ENCODE assay signal across 26 cellular contexts in genomic region chr1:56505792-56506191, GRCh38.
DNase-seq lines count a peak whose midpoint lies in the region; ATAC-seq, FAIRE-seq and TF ChIP-seq lines count a peak whose summit lies in the region.
"Had no signal": no experiment of that assay in that cellular context is flagged by ENCODE, and none has a peak within 500 bp of the region (broad histone marks: within the 10 kb centered on the region; RNA-seq: fewer than 3 reads in every experiment).

No MANE protein-coding gene starts in this region.

- H3K4me3 Mint-ChIP-seq in Caco-2 (ENCODE audit: unreplicated experiment) = no peak overlapping the region
- no peak overlapping the region for H3K4me3 Mint-ChIP-seq in CD8-positive, alpha-beta T cell
- H3K4me3 Mint-ChIP-seq: activated naive CD8-positive, alpha-beta T cell treated with anti-CD3 and anti-CD28 coated beads for 36 hours; central memory CD8-positive, alpha-beta T cell; T-helper 2 cell treated with Interferon-gamma antibody and Interleukin-4, amounts not matched to agents 5 μg/mL and 100 μg/mL, for 36 hours had no signal

- H3K9me3 ChIP-seq in Caco-2 (no peaks in the 10 kb centered on the region), colonic mucosa (no peaks in the 10 kb centered on the region), right lobe of liver (no peaks in the 10 kb centered on the region), small intestine (ENCODE audit: control insufficient read depth, low read depth) (no peaks in the 10 kb centered on the region), ovary (no peaks in the 10 kb centered on the region)
- H3K9me3 ChIP-seq in CD8-positive, alpha-beta T cell (ENCODE audit: low read length) = no peaks in the 10 kb centered on the region

- H3K27me3 ChIP-seq in Caco-2 (replicated peaks; ENCODE audit: control insufficient read depth, insufficient read depth, low read length) (no peaks in the 10 kb centered on the region), colonic mucosa (no peaks in the 10 kb centered on the region), right lobe of liver (no peaks in the 10 kb centered on the region), small intestine (ENCODE audit: control insufficient read depth in 2 of 2, insufficient read depth in 2 of 2, low read length in 2 of 2) (no peaks in the 10 kb centered on the region), ovary (no peaks in the 10 kb centered on the region)
- H3K27me3 ChIP-seq in CD8-positive, alpha-beta T cell (ENCODE audit: insufficient read depth, low read length) = no peaks in the 10 kb centered on the region

- H3K36me3 ChIP-seq in Caco-2 (ENCODE audit: control insufficient read depth, insufficient read depth, low read length) = no peaks in the 10 kb centered on the region; the same call in none of the 2 replicates
- H3K36me3 ChIP-seq in colonic mucosa = no peaks in the 10 kb centered on the region
- peaks cover 0 to 28% (median 8%) of the 10 kb centered on the region in 4 donors for H3K36me3 ChIP-seq in right lobe of liver
- H3K36me3 ChIP-seq in small intestine (ENCODE audit: control insufficient read depth in 2 of 2, insufficient read depth in 2 of 2, low read length in 2 of 2) = peaks cover 0 to 5% of the 10 kb centered on the region in 2 donors
- no peaks in the 10 kb centered on the region for H3K36me3 ChIP-seq in CD8-positive, alpha-beta T cell (ENCODE audit: insufficient read depth, low read length)
- no peaks in the 10 kb centered on the region for H3K36me3 ChIP-seq in ovary

- H3K27ac Mint-ChIP-seq in Caco-2 (ENCODE audit: unreplicated experiment) = peak overlapping the region; percentile 76
- no peak overlapping the region for H3K27ac Mint-ChIP-seq in CD8-positive, alpha-beta T cell
- H3K27ac Mint-ChIP-seq: activated naive CD8-positive, alpha-beta T cell treated with anti-CD3 and anti-CD28 coated beads for 36 hours; T-helper 2 cell treated with Interferon-gamma antibody and Interleukin-4, amounts not matched to agents 5 μg/mL and 100 μg/mL, for 36 hours had no signal

- TF ChIP-seq POLR2A in right lobe of liver (IDR thresholded peaks at IDR 0.05) (no peak), ovary (IDR thresholded peaks at IDR 0.05) (no peak)

- no peaks in the 10 kb centered on the region for H3K9me3 Mint-ChIP-seq in Caco-2 (ENCODE audit: unreplicated experiment)
- H3K9me3 Mint-ChIP-seq in CD8-positive, alpha-beta T cell = no peaks in the 10 kb centered on the region
- H3K9me3 Mint-ChIP-seq: activated naive CD8-positive, alpha-beta T cell treated with anti-CD3 and anti-CD28 coated beads for 36 hours; T-helper 2 cell treated with Interferon-gamma antibody and Interleukin-4, amounts not matched to agents 5 μg/mL and 100 μg/mL, for 36 hours had no signal

- H3K27ac ChIP-seq in colonic mucosa = peak overlapping the region; percentile 43
- peak overlapping the region in 2 of 3 donors; percentile 75 to 76 for H3K27ac ChIP-seq in right lobe of liver
- peak overlapping the region; percentile 60 to 87 for H3K27ac ChIP-seq in small intestine (ENCODE audit: low read depth in 1 of 2, low read length in 1 of 2)
- no peak overlapping the region for H3K27ac ChIP-seq in CD8-positive, alpha-beta T cell (ENCODE audit: low read depth, low read length)
- H3K27ac ChIP-seq in ovary = peak overlapping the region in 1 of 2 donors; percentile 30

- no TSS peak for BruUV-seq in Caco-2 (replicated peaks; lab: Mats Ljungman, UMichigan)

- 36% methylated on average over 3 of the region's 3 CpGs for WGBS in right lobe of liver (ENCODE audit: insufficient coverage, low coverage, low lambda C conversion rate, missing lambda C conversion rate)
- 17 to 54% (median 29%) methylated on average over 3 of the region's 3 CpGs for WGBS in small intestine, 3 donors
- 11 to 47% (median 33%) methylated on average over 3 of the region's 3 CpGs for WGBS in ovary, 3 donors

- ATAC-seq in right lobe of liver (no peak), HG03280 (IDR thresholded peaks at IDR 0.05; ENCODE audit: unreplicated experiment) (no peak)
- ATAC-seq in CD8-positive, alpha-beta T cell = no peak
- ATAC-seq: HCT116 had no signal

- peaks cover 60% of the 10 kb centered on the region for H3K4me1 Mint-ChIP-seq in Caco-2 (ENCODE audit: low read depth, unreplicated experiment)
- H3K4me1 Mint-ChIP-seq in CD8-positive, alpha-beta T cell (ENCODE audit: low read depth) = no peaks in the 10 kb centered on the region
- H3K4me1 Mint-ChIP-seq: central memory CD8-positive, alpha-beta T cell had no signal

- H3K4me3 ChIP-seq in Caco-2 (ENCODE audit: low read depth, low read length) (no peak overlapping the region), colonic mucosa (no peak overlapping the region), right lobe of liver (no peak overlapping the region), small intestine (ENCODE audit: low read depth in 1 of 2, low read length in 2 of 2) (no peak overlapping the region), ovary (no peak overlapping the region)
- no peak overlapping the region for H3K4me3 ChIP-seq in CD8-positive, alpha-beta T cell (ENCODE audit: low read depth, low read length)

- CTCF ChIA-PET in Caco-2 (lab: Charles Lee) = no interaction called here
- CTCF ChIA-PET in CD8-positive, alpha-beta T cell (lab: Charles Lee) = no interaction called here

- H3K4me1 ChIP-seq in Caco-2 (peaks cover 40% of the 10 kb centered on the region), colonic mucosa (peaks cover 16% of the 10 kb centered on the region), right lobe of liver (peaks cover 0 to 60% (median 22%) of the 10 kb centered on the region in 4 donors), small intestine (ENCODE audit: control insufficient read depth in 2 of 2, insufficient read depth in 1 of 2, low read depth in 1 of 2, low read length in 1 of 2) (peaks cover 14 to 19% of the 10 kb centered on the region in 2 donors), ovary (ENCODE audit: insufficient read depth) (peaks cover 30% of the 10 kb centered on the region)
- no peaks in the 10 kb centered on the region for H3K4me1 ChIP-seq in CD8-positive, alpha-beta T cell (ENCODE audit: insufficient read depth, low read length)

- POLR2A ChIA-PET in Caco-2 (lab: Charles Lee) = no interaction called here
- POLR2A ChIA-PET in CD8-positive, alpha-beta T cell (lab: Charles Lee) = no interaction called here

- no peak for TF ChIP-seq CTCF in Caco-2 (IDR thresholded peaks at IDR 0.05; ENCODE audit: insufficient read depth in 1 of 2, low read depth in 1 of 2, low read length in 1 of 2, severe bottlenecking in 1 of 2, unreplicated experiment in 1 of 2)
- no peak for TF ChIP-seq CTCF in colonic mucosa (IDR thresholded peaks at IDR 0.05)
- TF ChIP-seq CTCF in right lobe of liver (IDR thresholded peaks at IDR 0.05) = no peak
- no peak for TF ChIP-seq CTCF in CD8-positive, alpha-beta T cell (IDR thresholded peaks at IDR 0.05)
- TF ChIP-seq CTCF in ovary (IDR thresholded peaks at IDR 0.05) = no peak

- peaks cover 94% of the 10 kb centered on the region for H3K36me3 Mint-ChIP-seq in Caco-2 (ENCODE audit: insufficient read depth, unreplicated experiment)
- H3K36me3 Mint-ChIP-seq in CD8-positive, alpha-beta T cell = no peaks in the 10 kb centered on the region
- H3K36me3 Mint-ChIP-seq: activated naive CD8-positive, alpha-beta T cell treated with anti-CD3 and anti-CD28 coated beads for 36 hours had no signal

- no peaks in the 10 kb centered on the region for H3K27me3 Mint-ChIP-seq in Caco-2 (ENCODE audit: insufficient read depth, unreplicated experiment)
- H3K27me3 Mint-ChIP-seq in CD8-positive, alpha-beta T cell (ENCODE audit: low read depth) = no peaks in the 10 kb centered on the region
- H3K27me3 Mint-ChIP-seq: activated naive CD8-positive, alpha-beta T cell treated with anti-CD3 and anti-CD28 coated beads for 36 hours had no signal

- DNase-seq in Caco-2 (no peak), colonic mucosa (no peak), right lobe of liver (no peak), small intestine (peak; percentile 70), ovary (no peak), NCI-H526 treated with DMSO at 0.1 percent for 48 hours (lab: John Stamatoyannopoulos, UW) (no peak)
- DNase-seq in CD8-positive, alpha-beta T cell = no peak
- DNase-seq: ACHN; activated CD4-positive, alpha-beta T cell treated with anti-CD3 and anti-CD28 coated beads for 48 hours; activated effector memory CD4-positive, alpha-beta T cell treated with anti-CD3 and anti-CD28 coated beads, Interleukin-2, amount 50 U/mL, for 16 hours; activated naive CD8-positive, alpha-beta T cell treated with anti-CD3 and anti-CD28 coated beads for 36 hours; activated T-cell treated with anti-CD3 and anti-CD28 coated beads, Interleukin-2, amount 50 U/mL, for 1 hour; C1 segment of cervical spinal cord; DMS79; GF-D8; mesenchymal stem cell; NCI-H1436; NCI-H446 treated with DMSO at 0.1 percent for 48 hours had no signal

- TF ChIP-seq EP300 in ovary (IDR thresholded peaks at IDR 0.05) = no peak

- intact Hi-C loops in Caco-2 (cut with micrococcal nuclease; ENCODE audit: unreplicated experiment) = no loop called here
- intact Hi-C loops in colonic mucosa (cut with DNase I) = no loop called here
- intact Hi-C loops in right lobe of liver (cut with DNase I) = no loop called here
- intact Hi-C loops in CD8-positive, alpha-beta T cell (cut with DNase I, micrococcal nuclease) = no loop called here
- intact Hi-C loops in ovary (cut with DNase I) = no loop called here

- peak overlapping the region in 1 of 2 donors; percentile 13 for H3K9ac ChIP-seq in colonic mucosa (ENCODE audit: low read depth in 2 of 2, low read length in 2 of 2)

- FAIRE-seq in small intestine (lab: Jason Lieb, UNC) = no peak
- FAIRE-seq: astrocyte, endometrium, GM19239, islet of Langerhans had no signal
